In the genomic region with DNA sequence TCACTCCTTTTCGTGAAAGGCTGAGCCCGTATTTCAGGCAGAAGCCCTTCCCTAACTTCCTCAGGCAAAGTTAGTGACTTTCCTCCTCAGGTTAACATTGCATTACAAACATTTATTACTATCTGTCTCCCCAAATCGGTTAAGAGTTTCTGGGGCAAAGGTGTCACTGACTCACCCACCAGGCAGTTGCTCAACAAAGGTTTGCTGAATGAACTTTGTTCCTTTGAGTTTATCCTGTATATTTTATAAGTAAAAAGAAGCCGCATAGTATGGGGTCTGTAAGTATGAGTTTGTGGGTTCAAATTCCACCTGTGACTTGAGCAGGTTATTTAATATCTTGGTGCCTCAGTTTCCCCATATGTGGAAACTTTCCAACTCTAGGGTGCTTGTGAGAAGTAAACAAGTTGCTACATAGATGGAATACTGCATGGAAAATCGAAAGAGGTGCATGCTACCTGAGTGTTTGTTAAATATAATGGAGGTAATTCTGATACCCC, we compare ENCODE assay signal across 24 cellular contexts.
DNase-seq lines count a peak whose midpoint lies in the region; ATAC-seq and TF ChIP-seq lines count a peak whose summit lies in the region.
"Had no signal": no experiment of that assay in that cellular context is flagged by ENCODE, and none has a peak within 500 bp of the region (broad histone marks: within the 10 kb centered on the region; RNA-seq: fewer than 3 reads in every experiment).

No MANE protein-coding gene starts in this region.

- H3K14ac ChIP-seq in mesenchymal stem cell (ENCODE audit: low read length in 2 of 2) = no peak overlapping the region

- H3K4me3 Mint-ChIP-seq in Calu3 (ENCODE audit: low read depth, unreplicated experiment) = peak overlapping the region; percentile 36
- H3K4me3 Mint-ChIP-seq: activated CD4-positive, alpha-beta T cell treated with anti-CD3 and anti-CD28 coated beads, Interleukin-2, amount 10 ng/mL, durations not matched to agents 7 days and 5 days; naive thymus-derived CD8-positive, alpha-beta T cell; stimulated activated naive CD8-positive, alpha-beta T cell treated with anti-CD3 and anti-CD28 coated beads, Interleukin-15, amount 100 ng/mL, for 72 hours had no signal

- no peaks in the 10 kb centered on the region for H3K36me3 ChIP-seq in mesenchymal stem cell (ENCODE audit: control insufficient read depth in 1 of 2, insufficient read depth in 2 of 2, low read depth in 1 of 2, low read length in 2 of 2)
- H3K36me3 ChIP-seq: adrenal gland, BLaER1, esophagus squamous epithelium had no signal

- peak overlapping the region; percentile 56 for H3K27ac Mint-ChIP-seq in Calu3 (ENCODE audit: unreplicated experiment)
- H3K27ac Mint-ChIP-seq: activated CD4-positive, alpha-beta T cell treated with anti-CD3 and anti-CD28 coated beads, Interleukin-2, amount 10 ng/mL, durations not matched to agents 7 days and 5 days; naive thymus-derived CD8-positive, alpha-beta T cell; stimulated activated naive CD8-positive, alpha-beta T cell treated with anti-CD3 and anti-CD28 coated beads, Interleukin-15, amount 100 ng/mL, for 72 hours had no signal

- no peak overlapping the region for H2AFZ ChIP-seq in mesenchymal stem cell (ENCODE audit: low read depth, low read length)
- H2AFZ ChIP-seq: parathyroid adenoma had no signal

- H3K4ac ChIP-seq in mesenchymal stem cell (ENCODE audit: low read depth in 1 of 2, low read length in 2 of 2) = no peak overlapping the region

- peak overlapping the region; percentile 68 for H2AK5ac ChIP-seq in mesenchymal stem cell (ENCODE audit: low read length, severe bottlenecking)

- no peak for ATAC-seq in HG02885 (IDR thresholded peaks at IDR 0.05; ENCODE audit: poor library complexity, unreplicated experiment)
- ATAC-seq in GM19351 (IDR thresholded peaks at IDR 0.05; ENCODE audit: unreplicated experiment) = no peak
- ATAC-seq: naive thymus-derived CD8-positive, alpha-beta T cell; stimulated activated naive CD8-positive, alpha-beta T cell treated with anti-CD3 and anti-CD28 coated beads, Interleukin-15, amount 100 ng/mL, for 72 hours had no signal

- TF ChIP-seq POLR2A in lower leg skin (IDR thresholded peaks at IDR 0.05) = no peak

- intact Hi-C loops in Calu3 (cut with micrococcal nuclease; ENCODE audit: unreplicated experiment) (loop anchor here (5.0 kb wide), 1 partner anchor 45 kb away; no protein-coding TSS in a partner anchor), lower leg skin (cut with DNase I; ENCODE audit: low total_unique reads) (no loop called here)

- no TSS peak for BruUV-seq in Calu3 (replicated peaks; lab: Mats Ljungman, UMichigan)

- H4K91ac ChIP-seq in mesenchymal stem cell (ENCODE audit: low read length) = no peak overlapping the region

- no peak overlapping the region for H3K9ac ChIP-seq in mesenchymal stem cell (ENCODE audit: low read length)
- H3K9ac ChIP-seq: BLaER1, parathyroid adenoma had no signal

- no peak overlapping the region for H3K4me2 ChIP-seq in mesenchymal stem cell (ENCODE audit: low read length, poor library complexity, severe bottlenecking)
- H3K4me2 ChIP-seq: BLaER1 had no signal

- WGBS in mesenchymal stem cell = 75% methylated on average over 5 of the region's 5 CpGs
- WGBS in lower leg skin, 2 donors = 82 to 85% methylated on average over 5 of the region's 5 CpGs

- no peak overlapping the region for H2BK15ac ChIP-seq in mesenchymal stem cell (ENCODE audit: low read depth, poor library complexity, severe bottlenecking)

- H3K9me3 Mint-ChIP-seq in Calu3 (ENCODE audit: low read depth, unreplicated experiment) = no peaks in the 10 kb centered on the region
- H3K9me3 Mint-ChIP-seq: activated CD4-positive, alpha-beta T cell treated with anti-CD3 and anti-CD28 coated beads, Interleukin-2, amount 10 ng/mL, durations not matched to agents 7 days and 5 days had no signal

- no peak overlapping the region for H4K8ac ChIP-seq in mesenchymal stem cell (ENCODE audit: low read length)

- no peak overlapping the region for H3K18ac ChIP-seq in mesenchymal stem cell (ENCODE audit: low read depth in 1 of 2, low read length in 2 of 2)

- no peak overlapping the region for H2BK12ac ChIP-seq in mesenchymal stem cell (ENCODE audit: low read length in 2 of 2)

- TF ChIP-seq CTCF in Calu3 (IDR thresholded peaks at IDR 0.05; ENCODE audit: unreplicated experiment) (no peak), epithelial cell of esophagus (IDR thresholded peaks at IDR 0.05; ENCODE audit: insufficient read depth, low read depth, low read length, missing control alignments) (no peak), lower leg skin (IDR thresholded peaks at IDR 0.05) (no peak)

- no peak overlapping the region for H2BK120ac ChIP-seq in mesenchymal stem cell (ENCODE audit: low read depth, low read length)

- no peak overlapping the region for H3K27ac ChIP-seq in mesenchymal stem cell (ENCODE audit: low read length, poor library complexity, severe bottlenecking)
- H3K27ac ChIP-seq: adrenal gland, BLaER1, esophagus squamous epithelium, HL-60, parathyroid adenoma had no signal

- CTCF ChIA-PET in Calu3 (lab: Charles Lee) = no interaction called here

- H3K23ac ChIP-seq in mesenchymal stem cell (ENCODE audit: low read length in 2 of 2) = no peak overlapping the region

- DNase-seq in Calu3 (peak; percentile 49), NCI-H226 (peak; percentile 62), epithelial cell of esophagus (ENCODE audit: low read depth) (peak; percentile 84), mesenchymal stem cell (peak; percentile 41), lower leg skin (ENCODE audit: low spot score in 2 of 2) (no peak), NCI-H2171 (lab: John Stamatoyannopoulos, UW) (no peak)
- DNase-seq: activated CD4-positive, alpha-beta T cell treated with anti-CD3 and anti-CD28 coated beads, Interleukin-2, amount 10 ng/mL, durations not matched to agents 7 days and 5 days; activated CD8-positive, alpha-beta memory T cell treated with anti-CD3 and anti-CD28 coated beads, Interleukin-2, amount 50 U/mL, for 48 hours; activated gamma-delta T cell; adrenal gland; caudate nucleus; esophagus squamous epithelium; GDM1; naive thymus-derived CD8-positive, alpha-beta T cell; NCI-H1105 treated with DMSO at 0.1 percent for 48 hours; NCI-H524 treated with DMSO at 0.1 percent for 48 hours; SIG-M5; stimulated activated naive CD8-positive, alpha-beta T cell treated with anti-CD3 and anti-CD28 coated beads, Interleukin-15, amount 100 ng/mL, for 72 hours; T-helper 1 cell had no signal

- no peaks in the 10 kb centered on the region for H3K27me3 Mint-ChIP-seq in Calu3 (ENCODE audit: unreplicated experiment)
- H3K27me3 Mint-ChIP-seq: activated CD4-positive, alpha-beta T cell treated with anti-CD3 and anti-CD28 coated beads, Interleukin-2, amount 10 ng/mL, durations not matched to agents 7 days and 5 days; stimulated activated naive CD8-positive, alpha-beta T cell treated with anti-CD3 and anti-CD28 coated beads, Interleukin-15, amount 100 ng/mL, for 72 hours had no signal

- H3K27me3 ChIP-seq in mesenchymal stem cell (ENCODE audit: control insufficient read depth in 1 of 2, insufficient read depth in 1 of 2, low read length in 2 of 2) = no peaks in the 10 kb centered on the region
- H3K27me3 ChIP-seq: adrenal gland, BLaER1, esophagus squamous epithelium had no signal

- peaks cover 3% of the 10 kb centered on the region for H3K4me1 ChIP-seq in mesenchymal stem cell (ENCODE audit: control insufficient read depth, insufficient read depth, low read depth, low read length)
- H3K4me1 ChIP-seq: adrenal gland, BLaER1, parathyroid adenoma had no signal

- H2BK5ac ChIP-seq in mesenchymal stem cell (ENCODE audit: low read depth, low read length, poor library complexity, severe bottlenecking) = no peak overlapping the region

- peaks cover 31% of the 10 kb centered on the region for H3K4me1 Mint-ChIP-seq in Calu3 (ENCODE audit: low read depth, unreplicated experiment)
- H3K4me1 Mint-ChIP-seq: activated CD4-positive, alpha-beta T cell treated with anti-CD3 and anti-CD28 coated beads, Interleukin-2, amount 10 ng/mL, durations not matched to agents 7 days and 5 days; stimulated activated naive CD8-positive, alpha-beta T cell treated with anti-CD3 and anti-CD28 coated beads, Interleukin-15, amount 100 ng/mL, for 72 hours had no signal

- H3K36me3 Mint-ChIP-seq in Calu3 (ENCODE audit: insufficient read depth, unreplicated experiment) = peaks cover 5% of the 10 kb centered on the region
- H3K36me3 Mint-ChIP-seq: naive thymus-derived CD8-positive, alpha-beta T cell had no signal

- H3K4me3 ChIP-seq in epithelial cell of esophagus (ENCODE audit: low read length) (no peak overlapping the region), mesenchymal stem cell (ENCODE audit: insufficient read depth in 1 of 2, low read depth in 1 of 2, low read length in 2 of 2) (no peak overlapping the region), lower leg skin (ENCODE audit: low read depth, poor library complexity, severe bottlenecking) (no peak overlapping the region)
- H3K4me3 ChIP-seq: adrenal gland, BLaER1, esophagus squamous epithelium had no signal

- peaks cover 2% of the 10 kb centered on the region for H3K79me1 ChIP-seq in mesenchymal stem cell (replicated peaks; ENCODE audit: low read length, poor library complexity, severe bottlenecking)

- H3K9me3 ChIP-seq in mesenchymal stem cell (ENCODE audit: control insufficient read depth, low read length) = peaks cover 12% of the 10 kb centered on the region
- H3K9me3 ChIP-seq: adrenal gland, esophagus squamous epithelium had no signal

Comparison
In these comparisons a context has a peak if more than half of its experiments do, and no peak if none do; other contexts are left out.
1. DNase-seq: peak in Calu3 (single experiment), NCI-H226 (single experiment), epithelial cell of esophagus (single experiment) and mesenchymal stem cell (single experiment); none in lower leg skin (0 of 2) and NCI-H2171 (single experiment).